ENCODE assay signal across 16 cellular contexts in genomic region chr9:6641073-6641455, GRCh38. TPM values are rescaled to one million over a fixed set of nuclear protein-coding genes. Genes with fewer than 3 reads are reported as not detected.
DNase-seq lines count a peak whose midpoint lies in the region; ATAC-seq, FAIRE-seq and TF ChIP-seq lines count a peak whose summit lies in the region.
"Had no signal": no experiment of that assay in that cellular context is flagged by ENCODE, and none has a peak within 500 bp of the region (broad histone marks: within the 10 kb centered on the region; RNA-seq: fewer than 3 reads in every experiment).

No MANE protein-coding gene starts in this region.

- H3K36me3 Mint-ChIP-seq in GM23338 (ENCODE audit: low read depth): peaks cover 17% of the 10 kb centered on the region

- peaks cover 9% of the 10 kb centered on the region; the same call in 1 of the 2 replicates for H3F3A ChIP-seq in GM23338 (replicated peaks; ENCODE audit: low read depth)

- H3K9me2 ChIP-seq in GM23338 (ENCODE audit: insufficient read depth): no peaks in the 10 kb centered on the region

- H2AFZ ChIP-seq in GM23338: no peak overlapping the region
- no peak overlapping the region for H2AFZ ChIP-seq in osteoblast (ENCODE audit: low read length)

- H4K20me1 ChIP-seq in GM23338 (replicated peaks; ENCODE audit: insufficient read depth) (peaks cover 69% of the 10 kb centered on the region), osteoblast (ENCODE audit: insufficient read depth, low read length) (no peaks in the 10 kb centered on the region)

- DNase-seq in GM23338 (ENCODE audit: low spot score) (no peak), RWPE1 (ENCODE audit: low spot score) (no peak), kidney (no peak), osteoblast (ENCODE audit: insufficient read length, low spot score, missing footprints) (peak; percentile 44), HEK293T (ENCODE audit: extremely low spot score) (no peak), DMS153 treated with DMSO at 0.1 percent for 48 hours (lab: John Stamatoyannopoulos, UW; ENCODE audit: unreplicated experiment) (no peak)
- DNase-seq: C1 segment of cervical spinal cord; CD4-positive, alpha-beta T cell; DMS53; GF-D8; GOT3; H9 had no signal

- no peak for FAIRE-seq in kidney (lab: Jason Lieb, UNC)
- FAIRE-seq: A204.1, HTR-8/SVneo had no signal

- POLR2A ChIA-PET in RWPE1 (lab: Yijun Ruan, JAX; ENCODE audit: low non-redundant PET) (no interaction called here), HEK293T (lab: Yijun Ruan, JAX) (no interaction called here)

- H3K4me1 Mint-ChIP-seq in GM23338: peaks cover 25% of the 10 kb centered on the region

- peaks cover 18% of the 10 kb centered on the region for H3K27me3 Mint-ChIP-seq in GM23338 (ENCODE audit: insufficient read depth, low read depth, poor library complexity)

- no peaks in the 10 kb centered on the region for H3K9me3 Mint-ChIP-seq in GM23338
- H3K9me3 Mint-ChIP-seq: CD4-positive, alpha-beta T cell; H9 had no signal

- ATAC-seq in GM23338 (no peak), GM19452 (IDR thresholded peaks at IDR 0.05; ENCODE audit: unreplicated experiment) (no peak)

- no peak for TF ChIP-seq CTCF in GM23338 (conservative IDR thresholded peaks at IDR 0.05; ENCODE audit: low read depth in 2 of 2)
- no peak for TF ChIP-seq CTCF in RWPE1 (conservative IDR thresholded peaks at IDR 0.05; ENCODE audit: low read depth)
- no peak for TF ChIP-seq CTCF in kidney (IDR thresholded peaks at IDR 0.05; ENCODE audit: borderline replicate concordance, extremely low read depth, insufficient read depth)
- no peak for TF ChIP-seq CTCF in osteoblast (IDR thresholded peaks at IDR 0.05; ENCODE audit: extremely low read depth, low read depth, low read length)

- no peaks in the 10 kb centered on the region for H3K9me3 ChIP-seq in kidney (ENCODE audit: control insufficient read depth in 1 of 2, low read length in 2 of 2)
- no peaks in the 10 kb centered on the region for H3K9me3 ChIP-seq in osteoblast (ENCODE audit: low read depth, low read length)

- no peak overlapping the region for H3K4me3 Mint-ChIP-seq in GM23338
- H3K4me3 Mint-ChIP-seq: B cell; CD4-positive, alpha-beta T cell; H9 had no signal

- no peak overlapping the region for H3K9ac ChIP-seq in kidney (ENCODE audit: low read length in 2 of 2)

- CTCF ChIA-PET in RWPE1 (lab: Yijun Ruan, JAX) (no interaction called here), HEK293T (lab: Yijun Ruan, JAX) (no interaction called here)

- H3K4me3 ChIP-seq in GM23338 (no peak overlapping the region), kidney (ENCODE audit: low read length in 2 of 2) (peak overlapping the region in 1 of 2 donors; percentile 46), osteoblast (ENCODE audit: insufficient read depth, low read length) (no peak overlapping the region)

- peaks cover 5% of the 10 kb centered on the region; the same call in 1 of the 2 replicates for H3K36me3 ChIP-seq in GM23338 (ENCODE audit: insufficient read depth)
- no peaks in the 10 kb centered on the region for H3K36me3 ChIP-seq in kidney (ENCODE audit: control insufficient read depth in 1 of 2, insufficient read depth in 2 of 2, low read length in 2 of 2)
- H3K36me3 ChIP-seq in osteoblast (ENCODE audit: insufficient read depth, low read length): no peaks in the 10 kb centered on the region

- 0 out of 2 replicates have a peak overlapping the region, but pooled peaks have one; percentile 14 for H3K27ac Mint-ChIP-seq in GM23338
- H3K27ac Mint-ChIP-seq: B cell; CD4-positive, alpha-beta T cell; H9 had no signal

- H3K4me1 ChIP-seq in GM23338 (ENCODE audit: insufficient read depth): peaks cover 21% of the 10 kb centered on the region
- H3K4me1 ChIP-seq in kidney (ENCODE audit: control insufficient read depth in 1 of 2, insufficient read depth in 1 of 2, low read depth in 1 of 2, low read length in 2 of 2): peaks cover 7 to 17% of the 10 kb centered on the region in 2 donors
- H3K4me1 ChIP-seq in osteoblast (ENCODE audit: insufficient read depth, low read length): no peaks in the 10 kb centered on the region

- H3K4me2 ChIP-seq in GM23338 (no peak overlapping the region), osteoblast (ENCODE audit: insufficient read depth, low read length) (no peak overlapping the region)

- peaks cover 10% of the 10 kb centered on the region for H3K27me3 ChIP-seq in GM23338 (ENCODE audit: insufficient read depth)
- H3K27me3 ChIP-seq in osteoblast (ENCODE audit: insufficient read depth, low read length): peaks cover 40% of the 10 kb centered on the region

- H3K27ac ChIP-seq in GM23338 (ENCODE audit: low read depth) (no peak overlapping the region), RWPE1 (peak overlapping the region; percentile 81), kidney (ENCODE audit: low read depth in 2 of 2, low read length in 2 of 2) (peak overlapping the region; percentile 71 to 81), osteoblast (ENCODE audit: low read depth, low read length) (no peak overlapping the region)

- H3K79me2 ChIP-seq in GM23338 (replicated peaks; ENCODE audit: insufficient read depth): peaks cover 93% of the 10 kb centered on the region
- no peaks in the 10 kb centered on the region for H3K79me2 ChIP-seq in osteoblast (ENCODE audit: insufficient read depth, low read length)

- intact Hi-C loops in kidney (cut with DNase I): no loop called here

TF ChIP-seq in GM23338, 12 proteins besides CTCF, POLR2A, EP300 and RAD21 (continues in another document):
- no peak for TF ChIP-seq POLR2AphosphoS5 (IDR thresholded peaks at IDR 0.05; ENCODE audit: low read depth)
- TF ChIP-seq EZH2 (IDR thresholded peaks at IDR 0.05; ENCODE audit: low read depth, unreplicated experiment): no peak
- TF ChIP-seq EZH2phosphoT487 (IDR thresholded peaks at IDR 0.05; ENCODE audit: unreplicated experiment): no peak
- no peak for TF ChIP-seq ETS1 (IDR thresholded peaks at IDR 0.05)
- no peak for TF ChIP-seq STAT1 (IDR thresholded peaks at IDR 0.05; ENCODE audit: unreplicated experiment)
- no peak for TF ChIP-seq ZNF331 (CRISPR knock-in tag; IDR thresholded peaks at IDR 0.05; ENCODE audit: low read depth)
- TF ChIP-seq ZNF114 (CRISPR knock-in tag; IDR thresholded peaks at IDR 0.05): no peak
- no peak for TF ChIP-seq CREB1 (CRISPR knock-in tag; IDR thresholded peaks at IDR 0.05; ENCODE audit: low read depth)

TF ChIP-seq in HEK293T, 16 proteins besides CTCF, POLR2A, EP300 and RAD21:
- TF ChIP-seq CTBP1 (IDR thresholded peaks at IDR 0.05; ENCODE audit: borderline replicate concordance) (no peak), TARDBP (IDR thresholded peaks at IDR 0.05) (no peak), NFRKB (IDR thresholded peaks at IDR 0.05) (no peak), ELF4 (IDR thresholded peaks at IDR 0.05) (no peak), L3MBTL2 (conservative IDR thresholded peaks at IDR 0.05) (no peak)
TF ChIP-seq in HEK293T: peak in this region for 0.

RNA-seq across cellular contexts. Expression of gene GLDC, which starts 4.5 kb away (rescaled TPM):
- 133 and 139 TPM in 2 replicates for total RNA-seq in GM23338 (2014; rRNA removed; shearing (Covaris generic))
- polyA plus RNA-seq in GM23338 (2016; fragmentation: Nextera tagmentation; extraction: Ambion mirVana) (63.5 and 71.9 TPM in 2 replicates), kidney (ENCODE audit: insufficient read depth, low read depth, low replicate concordance) (79.7 TPM)
- total RNA-seq in kidney (60.1 TPM), osteoblast (0.72 and 2.4 TPM in 2 replicates)
- total RNA-seq: CD4-positive, alpha-beta T cell had no signal

Comparison
In these comparisons a context has a peak if more than half of its experiments do, and no peak if none do; other contexts are left out.
1. H3K27ac ChIP-seq: peak in RWPE1 (single experiment) and kidney (2 of 2); none in GM23338 (single experiment) and osteoblast (single experiment).
2. RNA of gene GLDC, which starts 4.5 kb away (total RNA-seq): 133 to 139 TPM in GM23338 and 60.1 TPM in kidney (single experiment); 0.72 to 2.4 TPM in osteoblast; every median in the first group is over 10 times any median in the second.